In the genomic region with DNA sequence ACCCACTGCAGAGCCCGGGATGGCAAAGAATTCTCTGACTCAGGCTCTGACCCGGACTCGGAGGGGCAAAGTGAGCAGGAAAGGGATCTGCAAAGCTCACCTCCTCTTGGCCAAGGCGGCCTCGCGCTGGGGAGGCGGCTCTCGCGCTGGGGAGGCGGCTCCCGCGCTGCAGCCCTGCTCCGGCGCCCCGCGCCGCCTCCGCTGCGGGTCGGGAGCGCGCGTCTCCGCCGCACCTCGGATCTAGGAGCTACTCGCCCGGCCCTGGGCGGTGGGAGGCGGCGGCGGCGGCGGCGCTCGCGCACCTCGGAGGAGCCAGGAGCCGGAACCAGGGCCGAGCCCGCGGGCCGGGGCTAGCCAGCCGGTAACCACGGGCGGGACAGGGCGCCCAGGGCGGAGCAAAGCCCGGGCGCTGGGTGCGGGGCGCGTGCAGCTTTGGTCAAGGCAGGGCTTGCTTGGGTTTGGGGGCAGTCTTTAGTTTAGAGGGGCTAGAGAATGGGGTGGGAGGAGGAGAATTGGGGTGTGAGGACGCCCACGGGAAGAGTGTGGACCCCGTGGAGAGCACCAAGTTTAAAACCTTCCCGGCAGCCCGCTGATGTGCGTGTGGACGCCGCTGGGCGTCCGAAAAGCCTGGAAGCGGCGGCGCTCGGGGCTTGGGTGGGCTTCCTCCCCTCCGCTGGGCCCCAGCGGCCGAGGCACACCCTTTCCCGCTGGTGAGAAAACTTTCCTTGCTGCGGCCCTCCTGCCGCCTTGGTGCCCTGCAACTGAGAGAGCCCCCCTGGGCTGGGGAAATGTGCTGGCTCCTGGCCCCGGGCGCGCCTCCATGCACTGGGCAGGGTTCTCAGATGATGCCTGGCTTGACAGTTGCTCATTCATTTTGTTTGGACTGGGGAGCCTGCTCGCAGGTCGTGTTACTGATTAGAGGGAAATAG, we compare ENCODE assay signal across 8 cellular contexts. TPM values are rescaled to one million over a fixed set of nuclear protein-coding genes. Genes with fewer than 3 reads are reported as not detected.
DNase-seq lines count a peak whose midpoint lies in the region; ATAC-seq, FAIRE-seq and TF ChIP-seq lines count a peak whose summit lies in the region.

MRAP2 (plus strand) TSS at position 250 of the 929 bp plus-strand sequence. CDS start 21,547 bp downstream, outside the sequence.

- H3K4me2 ChIP-seq in mammary epithelial cell (ENCODE audit: insufficient read depth, low read depth, low read length) = peak within 1 kb of the TSS; percentile 98
- H3K4me2 ChIP-seq in HepG2 (ENCODE audit: low read depth, low read length) = peak within 1 kb of the TSS; percentile 84

- no peaks in the 10 kb centered on the region for H3K9me3 ChIP-seq in mammary epithelial cell (replicated peaks; ENCODE audit: insufficient read depth, low read length)
- no peaks in the 10 kb centered on the region for H3K9me3 ChIP-seq in HepG2 (ENCODE audit: low read length)
- H3K9me3 ChIP-seq in suprapubic skin = no peaks in the 10 kb centered on the region

- H3K27ac ChIP-seq in mammary epithelial cell (ENCODE audit: insufficient read depth, low read depth, low read length) (no peak within 1 kb of the TSS), HepG2 (ENCODE audit: extremely low read length, insufficient read depth, low read length) (no peak within 1 kb of the TSS), suprapubic skin (no peak within 1 kb of the TSS)

- TF ChIP-seq RAD21 in HepG2 (CRISPR knock-in tag; IDR thresholded peaks at IDR 0.05) = peak; percentile 38; the same call in 1 of the 2 replicates

- no peaks in the 10 kb centered on the region for H3K36me3 ChIP-seq in mammary epithelial cell (ENCODE audit: insufficient read depth, low read length)
- H3K36me3 ChIP-seq in HepG2 (replicated peaks in 1 of 2; ENCODE audit: control insufficient read depth in 1 of 2, insufficient read depth in 2 of 2, low read length in 2 of 2) = no peaks in the 10 kb centered on the region
- H3K36me3 ChIP-seq in suprapubic skin = no peaks in the 10 kb centered on the region

- POLR2A ChIA-PET in HepG2 (lab: Yijun Ruan, JAX) = no interaction called here

- H3K27me3 ChIP-seq in mammary epithelial cell (ENCODE audit: insufficient read depth, low read length) (peaks cover 3% of the 10 kb centered on the region), HepG2 (ENCODE audit: control insufficient read depth in 1 of 2, insufficient read depth in 2 of 2, low read length in 2 of 2) (peaks cover 1 to 30% of the 10 kb centered on the region in 2 experiments), suprapubic skin (peaks cover 5% of the 10 kb centered on the region)

- BruUV-seq in mammary epithelial cell (replicated peaks; lab: Mats Ljungman, UMichigan) (no TSS peak), HepG2 (replicated peaks; lab: Mats Ljungman, UMichigan) (no TSS peak)

- H3K4me1 ChIP-seq in mammary epithelial cell (ENCODE audit: insufficient read depth, low read length) (no peaks in the 10 kb centered on the region), HepG2 (ENCODE audit: insufficient read depth, low read length) (0 out of 2 replicates have a peak, but pooled peaks cover 5% of the 10 kb centered on the region), suprapubic skin (peaks cover 18% of the 10 kb centered on the region)

- in situ Hi-C loops in mammary epithelial cell (cut with MboI; ENCODE audit: low sequenced_read_pairs in 2 of 2) = no loop called here
- in situ Hi-C loops in HepG2 (cut with HindIII; ENCODE audit: extremely low pct_ligation_motif_present, low pct_unique_long_range_greater_than_20kb) = no loop called here

- no peaks in the 10 kb centered on the region for H3K79me2 ChIP-seq in mammary epithelial cell (ENCODE audit: insufficient read depth, low read length)
- H3K79me2 ChIP-seq in HepG2 (ENCODE audit: insufficient read depth, low read length) = no peaks in the 10 kb centered on the region

- peak within 1 kb of the TSS; percentile 99 for H2AFZ ChIP-seq in mammary epithelial cell (ENCODE audit: low read depth, low read length)
- H2AFZ ChIP-seq in HepG2 (ENCODE audit: low read length) = no peak within 1 kb of the TSS

- TF ChIP-seq CTCF in mammary epithelial cell (conservative IDR thresholded peaks at IDR 0.05 in 1 of 2, IDR thresholded peaks at IDR 0.05 in 1 of 2; ENCODE audit: extremely low read depth in 1 of 2, insufficient read depth in 1 of 2, low read depth in 1 of 2, low read length in 2 of 2) (no peak), HepG2 (CRISPR knock-in tag; IDR thresholded peaks at IDR 0.05) (no peak), suprapubic skin (IDR thresholded peaks at IDR 0.05) (no peak)

- intact Hi-C loops in mammary epithelial cell (cut with micrococcal nuclease) (no loop called here), HepG2 (cut with micrococcal nuclease; ENCODE audit: unreplicated experiment) (loop anchor here (5.0 kb wide), 1 partner anchor 184 kb away; no protein-coding TSS in a partner anchor)

- peak within 1 kb of the TSS; percentile 56 to 67 (median 61) for H3K4me3 ChIP-seq in mammary epithelial cell (replicated peaks in 1 of 3; ENCODE audit: insufficient read depth in 1 of 3, low read depth in 2 of 3, low read length in 3 of 3)
- peak within 1 kb of the TSS; percentile 60 to 79 (median 72) for H3K4me3 ChIP-seq in HepG2 (replicated peaks in 1 of 3; ENCODE audit: insufficient read depth in 1 of 3, low read depth in 2 of 3, low read length in 3 of 3)
- H3K4me3 ChIP-seq in suprapubic skin = peak within 1 kb of the TSS; percentile 69

- no peak within 1 kb of the TSS for H3K9ac ChIP-seq in mammary epithelial cell (ENCODE audit: insufficient read depth, low read length)
- H3K9ac ChIP-seq in HepG2 (ENCODE audit: insufficient read depth, low read depth, low read length) = no peak within 1 kb of the TSS

- dilution Hi-C loops in mammary epithelial cell (cut with HindIII; ENCODE audit: low sequenced_read_pairs) = no loop called here

- TF ChIP-seq POLR2A in HepG2 (IDR thresholded peaks at IDR 0.05; ENCODE audit: insufficient read depth in 1 of 2, low read depth in 2 of 2, low read length in 2 of 2) (no peak), suprapubic skin (IDR thresholded peaks at IDR 0.05) (no peak)

- no peaks in the 10 kb centered on the region for H4K20me1 ChIP-seq in mammary epithelial cell (ENCODE audit: insufficient read depth, low read length)
- H4K20me1 ChIP-seq in HepG2 (ENCODE audit: insufficient read depth, low read length) = no peaks in the 10 kb centered on the region

- CTCF ChIA-PET in mammary epithelial cell (lab: Charles Lee; ENCODE audit: low non-redundant PET) (interaction anchor here (0.6 to 0.8 kb wide), 2 partner anchors 26 to 55 kb away, joined by 3 to 15 read pairs; no protein-coding TSS in a partner anchor), HepG2 (lab: Yijun Ruan, JAX; ENCODE audit: low intra/inter-chr PET ratio, low total read pairs) (no interaction called here)

- no peak for FAIRE-seq in HepG2 (lab: Jason Lieb, UNC)

- DNase-seq in AG20443 (ENCODE audit: low spot score) = peak; percentile 67
- peak; percentile 54 for DNase-seq in NCI-H2171 (lab: John Stamatoyannopoulos, UW)
- peak; percentile 32 for DNase-seq in mammary epithelial cell
- no peak for DNase-seq in HepG2 (ENCODE audit: low spot score)
- no peak for DNase-seq in suprapubic skin (ENCODE audit: low spot score in 2 of 2)
- no peak for DNase-seq in activated gamma-delta T cell (lab: John Stamatoyannopoulos, UW)

- ATAC-seq in GM19463 (IDR thresholded peaks at IDR 0.05; ENCODE audit: unreplicated experiment) (peak; percentile 56), HepG2 (peak; percentile 92), GM21717 (IDR thresholded peaks at IDR 0.05; ENCODE audit: unreplicated experiment) (no peak)

- WGBS in mammary epithelial cell (ENCODE audit: low coverage, missing lambda C conversion rate) = 8% methylated on average over 30 of the region's 78 CpGs
- 1% methylated on average over 20 of the region's 78 CpGs for WGBS in HepG2 (ENCODE audit: low lambda C conversion rate)
- 1% methylated on average over 61 of the region's 78 CpGs for WGBS in suprapubic skin

- TF ChIP-seq EP300 in HepG2 (IDR thresholded peaks at IDR 0.05; ENCODE audit: low read depth in 2 of 2, low read length in 2 of 2) = no peak
- TF ChIP-seq EP300 in HepG2 (CRISPR knock-in tag; IDR thresholded peaks at IDR 0.05; ENCODE audit: borderline replicate concordance) = no peak
- TF ChIP-seq EP300 in suprapubic skin (IDR thresholded peaks at IDR 0.05) = no peak

TF ChIP-seq in HepG2, 621 proteins besides CTCF, POLR2A, EP300 and RAD21 (continues in another document):
- no peak for TF ChIP-seq ZNF607 (CRISPR knock-in tag; IDR thresholded peaks at IDR 0.05; ENCODE audit: borderline replicate concordance)

RNA-seq across cellular contexts. Expression of gene MRAP2, which starts in this region (rescaled TPM):
- total RNA-seq in mammary epithelial cell (1 to 10 TPM in 1 of 2 donors, under 1 TPM in 1; 0.54 to 3.2 TPM), HepG2 (2016; rRNA removed; fragmentation: Illumina TruSeq; extraction: Trizol) (3.5 and 3.8 TPM in 2 replicates), suprapubic skin (1 to 10 TPM; 1.2 to 2.8 (median 1.8) TPM)
- polyA plus RNA-seq in mammary epithelial cell (1.4 TPM), HepG2 (2011; rRNA removed) (0.33 and 0.68 TPM in 2 replicates)
- polyA minus RNA-seq in mammary epithelial cell = not detected
- 2.3 and 3.0 TPM in 2 replicates for total RNA-seq in HepG2 (2016; cell fraction: cytosol; rRNA removed; fragmentation: Illumina TruSeq; extraction: Trizol; ENCODE audit: low read depth)
- 3.6 TPM in 2 replicates for total RNA-seq in HepG2 (2016; cell fraction: insoluble cytoplasmic fraction; rRNA removed; fragmentation: Illumina TruSeq; extraction: Trizol)
- 4.7 and 5.5 TPM in 2 replicates for total RNA-seq in HepG2 (2016; cell fraction: membrane; rRNA removed; fragmentation: Illumina TruSeq; extraction: Trizol)
- 1.9 and 2.2 TPM in 2 replicates for total RNA-seq in HepG2 (2016; cell fraction: nucleus; rRNA removed; fragmentation: Illumina TruSeq; extraction: Trizol)
- polyA plus RNA-seq in HepG2 (2011; cell fraction: cytosol; rRNA removed) = 0.36 and 0.68 TPM in 2 replicates
- polyA plus RNA-seq in HepG2 (2011; cell fraction: nucleus; rRNA removed) = 0.21 and 0.29 TPM in 2 replicates
- 0.16 and 0.21 TPM in 2 replicates for polyA plus RNA-seq in HepG2 (2012)
- 2.0 and 2.2 TPM in 2 replicates for polyA plus RNA-seq in HepG2 (2016; cell fraction: cytosol; fragmentation: Illumina TruSeq; extraction: Trizol; ENCODE audit: low read depth)
- polyA plus RNA-seq in HepG2 (2016; cell fraction: insoluble cytoplasmic fraction; fragmentation: Illumina TruSeq; extraction: Trizol; ENCODE audit: low read depth) = 2.8 and 3.1 TPM in 2 replicates
- 4.2 TPM in 2 replicates for polyA plus RNA-seq in HepG2 (2016; cell fraction: membrane; fragmentation: Illumina TruSeq; extraction: Trizol; ENCODE audit: low read depth)
- polyA plus RNA-seq in HepG2 (2016; cell fraction: nucleus; fragmentation: Illumina TruSeq; extraction: Trizol; ENCODE audit: insufficient read depth, low read depth) = 2.6 and 2.8 TPM in 2 replicates
- polyA minus RNA-seq in HepG2 (2011; rRNA and poly(A)+ RNA removed; ENCODE audit: low replicate concordance) = 0.34 TPM in 1 of 2 replicates, not detected in the other
- 0.30 TPM in 1 of 2 replicates, not detected in the other for polyA minus RNA-seq in HepG2 (2011; cell fraction: cytosol; rRNA and poly(A)+ RNA removed)
- 0.25 and 0.26 TPM in 2 replicates for polyA minus RNA-seq in HepG2 (2011; cell fraction: nucleus; rRNA and poly(A)+ RNA removed)

Comparison
In these comparisons a context has a peak if more than half of its experiments do, and no peak if none do; other contexts are left out.
1. DNase-seq: peak in AG20443 (single experiment), NCI-H2171 (single experiment) and mammary epithelial cell (single experiment); none in HepG2 (single experiment), suprapubic skin (0 of 2) and activated gamma-delta T cell (single experiment).
2. Peak in every context shown above with its lines, with median percentiles within 50 percentile points of each other: H3K4me3 ChIP-seq.